1 cellular context compared by ENCODE assay signal in the genomic region with DNA sequence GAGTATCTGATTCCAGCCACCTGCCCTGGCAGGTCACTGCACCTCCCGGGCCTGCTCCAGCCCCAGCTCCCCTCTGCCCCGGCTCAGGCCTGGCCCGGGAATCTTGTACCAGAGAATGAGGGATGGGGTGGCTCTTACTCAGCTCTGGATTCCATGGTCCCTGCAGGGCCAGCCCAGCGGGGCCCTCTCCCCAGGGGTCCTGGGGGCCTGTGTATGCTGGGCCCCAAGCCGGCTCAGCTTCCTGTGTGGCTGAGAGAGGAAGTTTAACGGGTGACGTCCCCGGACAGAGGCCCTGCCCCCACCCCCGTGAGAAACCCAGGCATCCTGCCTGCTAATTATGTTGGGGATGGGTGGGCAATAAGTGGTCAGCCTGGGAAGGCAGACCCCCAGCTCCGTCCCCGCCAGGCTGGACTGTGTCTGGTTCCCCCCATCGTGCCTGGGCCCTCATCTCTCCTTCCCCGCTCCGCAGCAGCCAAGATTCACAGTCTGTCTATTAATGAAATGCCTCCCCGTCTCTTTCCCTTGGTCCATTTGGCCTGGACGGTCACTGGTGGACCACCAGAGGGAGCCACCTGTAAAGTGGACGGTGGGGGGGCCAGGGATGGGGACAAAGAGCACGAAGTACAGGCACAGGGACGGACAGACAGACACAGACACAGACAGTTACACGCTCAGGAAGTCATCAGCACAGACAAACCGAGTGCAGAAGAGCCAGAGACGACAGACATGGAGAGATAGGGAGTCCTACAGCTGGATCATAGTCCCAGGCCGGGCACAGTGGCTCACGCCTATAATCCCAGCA.
TF ChIP-seq lines count a peak whose summit lies in the region.

A gene with protein sequence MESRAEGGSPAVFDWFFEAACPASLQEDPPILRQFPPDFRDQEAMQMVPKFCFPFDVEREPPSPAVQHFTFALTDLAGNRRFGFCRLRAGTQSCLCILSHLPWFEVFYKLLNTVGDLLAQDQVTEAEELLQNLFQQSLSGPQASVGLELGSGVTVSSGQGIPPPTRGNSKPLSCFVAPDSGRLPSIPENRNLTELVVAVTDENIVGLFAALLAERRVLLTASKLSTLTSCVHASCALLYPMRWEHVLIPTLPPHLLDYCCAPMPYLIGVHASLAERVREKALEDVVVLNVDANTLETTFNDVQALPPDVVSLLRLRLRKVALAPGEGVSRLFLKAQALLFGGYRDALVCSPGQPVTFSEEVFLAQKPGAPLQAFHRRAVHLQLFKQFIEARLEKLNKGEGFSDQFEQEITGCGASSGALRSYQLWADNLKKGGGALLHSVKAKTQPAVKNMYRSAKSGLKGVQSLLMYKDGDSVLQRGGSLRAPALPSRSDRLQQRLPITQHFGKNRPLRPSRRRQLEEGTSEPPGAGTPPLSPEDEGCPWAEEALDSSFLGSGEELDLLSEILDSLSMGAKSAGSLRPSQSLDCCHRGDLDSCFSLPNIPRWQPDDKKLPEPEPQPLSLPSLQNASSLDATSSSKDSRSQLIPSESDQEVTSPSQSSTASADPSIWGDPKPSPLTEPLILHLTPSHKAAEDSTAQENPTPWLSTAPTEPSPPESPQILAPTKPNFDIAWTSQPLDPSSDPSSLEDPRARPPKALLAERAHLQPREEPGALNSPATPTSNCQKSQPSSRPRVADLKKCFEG (minus strand): TSS at position 247 of the 802 bp plus-strand sequence. CDS start 92 bp downstream, at position 155.

TF ChIP-seq in H1, 55 proteins besides CTCF, POLR2A, EP300 and RAD21:
- no peak for TF ChIP-seq MAFK (IDR thresholded peaks at IDR 0.05; ENCODE audit: low read depth, low read length)
- TF ChIP-seq CBX8 (IDR thresholded peaks at IDR 0.05; ENCODE audit: borderline replicate concordance, low read depth, low read length), result no peak
- no peak for TF ChIP-seq BRCA1 (IDR thresholded peaks at IDR 0.05; ENCODE audit: low read depth, low read length)
- no peak for TF ChIP-seq KDM1A (IDR thresholded peaks at IDR 0.05; ENCODE audit: borderline replicate concordance, low read length)
- 0 out of 4 replicates have a peak, but pooled peaks of 1 of the 2 experiments have one; percentile 49 for TF ChIP-seq HDAC2 (IDR thresholded peaks at IDR 0.05; ENCODE audit: borderline replicate concordance in 1 of 2, low read depth in 2 of 2, low read length in 2 of 2)
